ENCODE assay signal across 24 cellular contexts in genomic region chr2:26363958-26364357, GRCh38. TPM values are rescaled to one million over a fixed set of nuclear protein-coding genes. Genes with fewer than 3 reads are reported as not detected.
"Had no signal": no experiment of that assay in that cellular context is flagged by ENCODE, and none has a peak within 500 bp of the region (broad histone marks: within the 10 kb centered on the region; RNA-seq: fewer than 3 reads in every experiment).

No MANE protein-coding gene starts in this region.

- ATAC-seq: Right ventricle myocardium inferior had no signal

- H3K4me1 ChIP-seq: SJCRH30 had no signal

- DNase-seq: Kasumi-1, MM.1S, NCI-H1092 treated with DMSO at 0.1 percent for 48 hours, NCI-H1436, NCI-H187, NCI-H2029, NCI-H2081 treated with DMSO at 0.1 percent for 48 hours, NCI-H2171, NCI-H226, NCI-H446, NCI-H510A, NCI-H524 treated with DMSO at 0.1 percent for 48 hours, NCI-H69, NCI-H774, SHP77 treated with DMSO at 0.1 percent for 48 hours, SJCRH30 had no signal

- H3K9ac ChIP-seq: KMS-11 had no signal

- H3K27ac ChIP-seq: HL-60, KMS-11, SJCRH30 had no signal

- H3K4me3 ChIP-seq: Peyer's patch, SJCRH30 had no signal

- H3K9me3 ChIP-seq: Peyer's patch, SJCRH30 had no signal

- H3K27me3 ChIP-seq: Peyer's patch, SJCRH30 had no signal

- H3K4me2 ChIP-seq: KMS-11 had no signal

RNA-seq across cellular contexts. Expression of gene ADGRF3, which starts 17.4 kb away (rescaled TPM):
- total RNA-seq: IMR-90, PC-3 had no signal

RNA-seq across cellular contexts. Expression of gene DRC1, which starts 37.8 kb away (rescaled TPM):
- total RNA-seq: M059J, OCI-LY7, PC-3, Peyer's patch had no signal
- polyA plus RNA-seq: IMR-90 had no signal
